Comparison of ENCODE assay signal across 2 cellular contexts in genomic region chr20:56187791-56188190, GRCh38.
TF ChIP-seq lines count a peak whose summit lies in the region.

No MANE protein-coding gene starts in this region.

TF ChIP-seq in SK-N-SH, 30 proteins besides CTCF, POLR2A, EP300 and RAD21 (continued from another document):
- TF ChIP-seq, protein P1, sequence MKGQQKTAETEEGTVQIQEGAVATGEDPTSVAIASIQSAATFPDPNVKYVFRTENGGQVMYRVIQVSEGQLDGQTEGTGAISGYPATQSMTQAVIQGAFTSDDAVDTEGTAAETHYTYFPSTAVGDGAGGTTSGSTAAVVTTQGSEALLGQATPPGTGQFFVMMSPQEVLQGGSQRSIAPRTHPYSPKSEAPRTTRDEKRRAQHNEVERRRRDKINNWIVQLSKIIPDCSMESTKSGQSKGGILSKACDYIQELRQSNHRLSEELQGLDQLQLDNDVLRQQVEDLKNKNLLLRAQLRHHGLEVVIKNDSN (IDR thresholded peaks at IDR 0.05; ENCODE audit: borderline replicate concordance, low read depth), result no peak
- TF ChIP-seq RCOR1 (IDR thresholded peaks at IDR 0.05; ENCODE audit: low read length), result no peak

TF ChIP-seq in SK-N-SH treated with all-trans-retinoic acid at 6 μM for 48 hours, 23 proteins besides CTCF, POLR2A, EP300 and RAD21 (continued from another document):
- TF ChIP-seq CREB5 (CRISPR knock-in tag; IDR thresholded peaks at IDR 0.05; ENCODE audit: low read depth) (no peak), TOX (CRISPR knock-in tag; IDR thresholded peaks at IDR 0.05; ENCODE audit: borderline replicate concordance) (no peak), ZNF8 (CRISPR knock-in tag; IDR thresholded peaks at IDR 0.05) (no peak), PATZ1 (CRISPR knock-in tag; IDR thresholded peaks at IDR 0.05; ENCODE audit: borderline replicate concordance) (no peak), OSR1 (CRISPR knock-in tag; IDR thresholded peaks at IDR 0.05) (no peak), RARB (CRISPR knock-in tag; IDR thresholded peaks at IDR 0.05) (no peak), GLIS3 (CRISPR knock-in tag; IDR thresholded peaks at IDR 0.05) (no peak), ESRRG (CRISPR knock-in tag; IDR thresholded peaks at IDR 0.05) (no peak)
TF ChIP-seq in SK-N-SH treated with all-trans-retinoic acid at 6 μM for 48 hours: peak in this region for 0.
